1 cellular context compared by ENCODE assay signal in the genomic region with DNA sequence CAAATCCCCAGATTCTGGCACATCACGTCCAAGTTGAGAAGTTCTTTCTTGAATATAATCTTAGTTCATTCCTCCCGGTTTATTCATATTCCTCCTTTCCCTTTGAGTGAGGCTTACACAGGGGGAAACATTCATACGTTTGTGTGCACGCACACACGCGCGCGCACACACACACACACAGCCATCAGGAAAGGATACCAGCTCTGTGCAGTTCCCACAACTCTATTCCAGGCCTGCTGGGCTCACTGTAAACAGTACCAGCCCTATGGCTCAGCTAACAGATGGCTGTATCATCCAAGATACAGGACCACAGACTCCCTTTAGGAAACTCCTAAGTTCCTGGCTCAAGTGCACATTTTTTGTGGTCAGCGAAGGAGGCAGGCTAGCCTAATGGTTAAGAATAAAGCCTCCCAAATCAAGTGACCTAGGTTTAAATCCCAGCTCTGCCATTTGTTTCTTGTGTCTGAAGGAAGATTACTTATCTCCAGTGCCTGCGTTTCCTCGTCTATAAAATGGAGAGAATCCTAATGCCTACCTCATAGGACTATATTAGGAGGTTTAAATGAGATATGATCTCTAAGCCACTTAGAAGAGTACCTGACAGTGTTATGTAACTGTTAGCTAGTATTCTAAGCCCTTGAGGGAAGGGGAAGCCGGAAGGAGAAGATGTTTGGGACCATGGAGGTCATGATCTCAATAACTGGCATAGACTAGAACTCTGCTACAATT.
TF ChIP-seq lines count a peak whose summit lies in the region.

No MANE protein-coding gene starts in this region.

TF ChIP-seq in IMR-90, 13 proteins besides CTCF, POLR2A, EP300 and RAD21:
- TF ChIP-seq MAZ (IDR thresholded peaks at IDR 0.05; ENCODE audit: borderline replicate concordance, low read depth, low read length) (no peak), RFX5 (IDR thresholded peaks at IDR 0.05; ENCODE audit: low read depth, low read length) (no peak), CEBPB (IDR thresholded peaks at IDR 0.05; ENCODE audit: low read depth, low read length) (no peak), NFE2L2 (IDR thresholded peaks at IDR 0.05; ENCODE audit: low read depth, low read length) (no peak), SMC3 (IDR thresholded peaks at IDR 0.05; ENCODE audit: low read depth, low read length) (no peak), FOS (IDR thresholded peaks at IDR 0.05; ENCODE audit: low read depth, low read length) (no peak), BHLHE40 (IDR thresholded peaks at IDR 0.05; ENCODE audit: low read depth, low read length) (no peak), MXI1 (IDR thresholded peaks at IDR 0.05; ENCODE audit: borderline replicate concordance, low read depth, low read length) (no peak), ELK1 (IDR thresholded peaks at IDR 0.05; ENCODE audit: borderline replicate concordance, low read depth, low read length) (no peak), MAFK (IDR thresholded peaks at IDR 0.05; ENCODE audit: low read depth, low read length) (no peak), RCOR1 (IDR thresholded peaks at IDR 0.05; ENCODE audit: insufficient replicate concordance, low read length) (no peak), CHD1 (IDR thresholded peaks at IDR 0.05; ENCODE audit: low read depth, low read length) (no peak), USF2 (IDR thresholded peaks at IDR 0.05; ENCODE audit: low read depth, low read length) (no peak)
